Comparison of ENCODE assay signal across 8 cellular contexts in the genomic region with DNA sequence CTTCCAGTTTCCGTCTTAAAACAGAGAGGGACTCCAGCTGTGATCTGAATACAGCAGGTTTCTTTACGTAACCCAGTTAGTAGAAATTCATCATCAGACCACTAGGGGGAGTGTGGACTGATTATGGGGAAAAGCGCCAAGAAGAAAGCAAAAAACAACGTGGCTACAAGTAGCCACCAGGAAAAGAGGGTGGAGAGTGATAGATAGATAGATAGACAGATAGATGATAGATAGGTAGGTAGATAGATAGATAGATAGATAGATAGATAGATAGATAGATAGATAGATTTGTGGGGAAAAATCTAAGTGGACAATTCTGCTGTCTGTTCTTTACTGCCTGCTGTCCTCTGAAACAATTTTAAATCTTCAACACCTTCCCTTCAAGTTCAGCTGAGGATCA. TPM values are rescaled to one million over a fixed set of nuclear protein-coding genes. Genes with fewer than 3 reads are reported as not detected.
DNase-seq lines count a peak whose midpoint lies in the region; ATAC-seq, FAIRE-seq and TF ChIP-seq lines count a peak whose summit lies in the region.

No MANE protein-coding gene starts in this region.

- intact Hi-C loops in lower leg skin (cut with DNase I; ENCODE audit: low total_unique reads) = loop anchor here (10.0 kb wide), 1 partner anchor 80 kb away; no protein-coding TSS in a partner anchor

- ATAC-seq in GM19395 (IDR thresholded peaks at IDR 0.05; ENCODE audit: unreplicated experiment) = peak; percentile 85

- no peak overlapping the region for H3K27ac ChIP-seq in coronary artery

- 0 to 1% methylated on average over 4 of the region's 4 CpGs for WGBS in lower leg skin, 2 donors

- DNase-seq in D341Med (ENCODE audit: low spot score) (peak; percentile 58), M059J (ENCODE audit: low read depth) (peak; percentile 80), RPMI7951 (ENCODE audit: low read depth) (peak; percentile 79), coronary artery (ENCODE audit: low spot score) (no peak), lower leg skin (ENCODE audit: low spot score in 2 of 2) (no peak), urothelium cell line (ENCODE audit: low spot score) (peak; percentile 42)
- no peak for DNase-seq in stimulated activated CD8-positive, alpha-beta memory T cell treated with anti-CD3 and anti-CD28 coated beads, Interleukin-4, amount 100 ng/mL, for 48 hours

- H3K4me3 ChIP-seq in coronary artery (no peak overlapping the region), lower leg skin (ENCODE audit: low read depth, poor library complexity, severe bottlenecking) (no peak overlapping the region)

- no peak for FAIRE-seq in urothelium cell line (lab: Jason Lieb, UNC)

- peak; percentile 68 for TF ChIP-seq CTCF in coronary artery (IDR thresholded peaks at IDR 0.05)
- TF ChIP-seq CTCF in lower leg skin (IDR thresholded peaks at IDR 0.05) = peak in 2 of 3 donors; percentile 42 to 62

- no peak for TF ChIP-seq POLR2A in lower leg skin (IDR thresholded peaks at IDR 0.05)

RNA-seq across cellular contexts. Expression of a gene that starts 12.7 kb away (rescaled TPM):
- 11.6 and 12.6 TPM in 2 replicates for total RNA-seq in M059J (2014; rRNA removed; shearing (Covaris generic))
- total RNA-seq in RPMI7951 (2014; rRNA removed; shearing (Covaris generic)) = 4.0 TPM in 2 replicates
- 10 to 100 TPM in 2 of 4 donors, 1 to 10 TPM in 2; 4.3 to 12.1 (median 9.4) TPM for total RNA-seq in lower leg skin

RNA-seq across cellular contexts. Expression of a gene that starts 34.2 kb away (rescaled TPM):
- total RNA-seq in M059J (2014; rRNA removed; shearing (Covaris generic)) = 0.57 and 1.6 TPM in 2 replicates
- total RNA-seq in RPMI7951 (2014; rRNA removed; shearing (Covaris generic)) = 1.4 and 2.6 TPM in 2 replicates
- total RNA-seq in lower leg skin = not detected

RNA-seq across cellular contexts. Expression of a gene that starts 55.8 kb away (rescaled TPM):
- 376 and 388 TPM in 2 replicates for total RNA-seq in M059J (2014; rRNA removed; shearing (Covaris generic))
- total RNA-seq in RPMI7951 (2014; rRNA removed; shearing (Covaris generic)) = 353 and 358 TPM in 2 replicates
- 10 to 100 TPM in 3 of 4 donors, 1 to 10 TPM in 1; 8.6 to 22.4 (median 13.1) TPM for total RNA-seq in lower leg skin

Comparison
In these comparisons a context has a peak if more than half of its experiments do, and no peak if none do; other contexts are left out.
1. DNase-seq: peak in D341Med (single experiment), M059J (single experiment), RPMI7951 (single experiment) and urothelium cell line (single experiment); none in coronary artery (single experiment), lower leg skin (0 of 2) and stimulated activated CD8-positive, alpha-beta memory T cell treated with anti-CD3 and anti-CD28 coated beads, Interleukin-4, amount 100 ng/mL, for 48 hours (single experiment).
2. RNA of a gene that starts 55.8 kb away (total RNA-seq): 376 to 388 TPM in M059J and 353 to 358 TPM in RPMI7951; 8.6 to 22.4 TPM in lower leg skin; every median in the first group is over 10 times any median in the second.